In genomic region chr17:44436336-44436735, GRCh38 we compare ENCODE assay signal across 24 cellular contexts. TPM values are rescaled to one million over a fixed set of nuclear protein-coding genes. Genes with fewer than 3 reads are reported as not detected.
DNase-seq lines count a peak whose midpoint lies in the region; ATAC-seq and TF ChIP-seq lines count a peak whose summit lies in the region.
"Had no signal": no experiment of that assay in that cellular context is flagged by ENCODE, and none has a peak within 500 bp of the region (broad histone marks: within the 10 kb centered on the region; RNA-seq: fewer than 3 reads in every experiment).

No MANE protein-coding gene starts in this region.

- no peaks in the 10 kb centered on the region; the same call in 1 of the 2 replicates for H4K20me1 ChIP-seq in IMR-90 (ENCODE audit: insufficient read depth, low read length)

- peak overlapping the region; percentile 54 to 91 (median 65) for H3K27ac Mint-ChIP-seq in immature natural killer cell

- no peak overlapping the region for H2BK120ac ChIP-seq in IMR-90 (ENCODE audit: low read depth, low read length)

- no peak overlapping the region for H2AK9ac ChIP-seq in IMR-90 (replicated peaks; ENCODE audit: low read depth, low read length, poor library complexity)

- peaks cover 19 to 57% of the 10 kb centered on the region in 2 experiments for H3K79me1 ChIP-seq in IMR-90 (ENCODE audit: low read depth in 1 of 2, low read length in 2 of 2)

- no peak for DNase-seq in right cardiac atrium
- DNase-seq in cardiac septum (ENCODE audit: low spot score): no peak
- DNase-seq in IMR-90: no peak
- DNase-seq in immature natural killer cell: no peak
- DNase-seq: CD4-positive, CD25-positive, alpha-beta regulatory T cell; DMS53; GOT3; KG1; MG63; NCI-H1105 treated with DMSO at 0.1 percent for 48 hours; NCI-H146; NCI-H1930; NCI-H446 treated with DMSO at 0.1 percent for 48 hours; NCI-H526; NCI-H82; NK-92 treated with Interleukin-12 subunit alpha and Interleukin-12 subunit beta, amount 100 ng/mL, for 24 hours; PC-9; SJCRH30 had no signal

- H2BK20ac ChIP-seq in IMR-90 (ENCODE audit: low read depth, low read length): no peak overlapping the region

- no peak overlapping the region for H4K5ac ChIP-seq in IMR-90 (ENCODE audit: low read depth, low read length)

- no peak for TF ChIP-seq RAD21 in IMR-90 (IDR thresholded peaks at IDR 0.05; ENCODE audit: low read length)

- POLR2A ChIA-PET in IMR-90 (lab: Charles Lee; ENCODE audit: unreplicated experiment): no interaction called here

- no peak overlapping the region for H3K14ac ChIP-seq in IMR-90 (replicated peaks; ENCODE audit: low read depth, low read length)

- no peak for TF ChIP-seq POLR2A in IMR-90 (IDR thresholded peaks at IDR 0.05; ENCODE audit: low read depth, low read length)

- H3K27me3 ChIP-seq in right cardiac atrium (ENCODE audit: control insufficient read depth, insufficient read depth) (no peaks in the 10 kb centered on the region), IMR-90 (ENCODE audit: control insufficient read depth, insufficient read depth, low read length) (no peaks in the 10 kb centered on the region), skeletal muscle tissue (ENCODE audit: control insufficient read depth in 3 of 3, insufficient read depth in 3 of 3, low read length in 3 of 3) (no peaks in the 10 kb centered on the region)
- H3K27me3 ChIP-seq: MG63, SJCRH30 had no signal

- H4K91ac ChIP-seq in IMR-90 (ENCODE audit: insufficient read depth, low read depth, low read length): no peak overlapping the region

- no TSS peak for BruUV-seq in IMR-90 (replicated peaks; lab: Mats Ljungman, UMichigan)

- H3K23ac ChIP-seq in IMR-90 (ENCODE audit: low read depth, low read length): 0 out of 2 replicates have a peak overlapping the region, but pooled peaks have one; percentile 3

- peaks cover 62 to 80% of the 10 kb centered on the region in 2 donors for H3K4me1 Mint-ChIP-seq in immature natural killer cell

- dilution Hi-C loops in IMR-90 (cut with HindIII; ENCODE audit: low sequenced_read_pairs, unreplicated experiment): no loop called here

- H3K36me3 Mint-ChIP-seq in immature natural killer cell: peaks cover 27 to 36% (median 27%) of the 10 kb centered on the region in 3 donors

- H3K9me1 ChIP-seq in IMR-90 (ENCODE audit: insufficient read depth, low read length): peaks cover 4% of the 10 kb centered on the region

- ATAC-seq in right cardiac atrium: no peak
- no peak for ATAC-seq in IMR-90 (ENCODE audit: low read depth)
- no peak for ATAC-seq in GM18498 (IDR thresholded peaks at IDR 0.05; ENCODE audit: unreplicated experiment)
- no peak for ATAC-seq in GM21717 (IDR thresholded peaks at IDR 0.05; ENCODE audit: unreplicated experiment)
- ATAC-seq: Right ventricle myocardium inferior had no signal

- H3K4me2 ChIP-seq in IMR-90 (ENCODE audit: low read depth, low read length): no peak overlapping the region
- H3K4me2 ChIP-seq: PC-9 had no signal

- CTCF ChIA-PET in IMR-90 (lab: Yijun Ruan, JAX): no interaction called here

- H4K8ac ChIP-seq in IMR-90 (ENCODE audit: low read depth in 2 of 2, low read length in 2 of 2): no peak overlapping the region

- H3K9me3 Mint-ChIP-seq in immature natural killer cell: no peaks in the 10 kb centered on the region
- H3K9me3 Mint-ChIP-seq: CD4-positive, CD25-positive, alpha-beta regulatory T cell had no signal

- no peak overlapping the region for H2BK15ac ChIP-seq in IMR-90 (ENCODE audit: low read depth, low read length)

- intact Hi-C loops in right cardiac atrium (cut with DNase I): loop anchor here in 1 of 4 donors (10.0 kb wide), 1 partner anchor 58 kb away; no protein-coding TSS in a partner anchor
- intact Hi-C loops in cardiac septum (cut with DNase I): no loop called here
- intact Hi-C loops in IMR-90 (cut with micrococcal nuclease): no loop called here

- H3K4me3 ChIP-seq in right cardiac atrium (ENCODE audit: low read length) (no peak overlapping the region), IMR-90 (ENCODE audit: insufficient read depth, low read depth, low read length) (no peak overlapping the region), skeletal muscle tissue (ENCODE audit: low read length in 3 of 3) (peak overlapping the region in 1 of 3 donors; percentile 1)
- H3K4me3 ChIP-seq: HAP-1, MG63, PC-9, SJCRH30 had no signal

- peak overlapping the region; percentile 16 to 41 (median 27) for H3K4me3 Mint-ChIP-seq in immature natural killer cell
- H3K4me3 Mint-ChIP-seq: CD4-positive, CD25-positive, alpha-beta regulatory T cell had no signal

- WGBS in right cardiac atrium: 74% methylated on average over 2 of the region's 2 CpGs
- no CpG with 5 or more reads among the region's 2 CpGs for WGBS in IMR-90 (ENCODE audit: extremely low coverage in 2 of 2, insufficient read length in 1 of 2), 2 experiments

- H3K36me3 ChIP-seq in IMR-90 (ENCODE audit: control insufficient read depth, insufficient read depth, low read length) (peaks cover 22% of the 10 kb centered on the region), skeletal muscle tissue (ENCODE audit: control insufficient read depth in 3 of 3, insufficient read depth in 3 of 3, low read length in 3 of 3) (peaks cover 11 to 20% (median 14%) of the 10 kb centered on the region in 3 donors)

- peak overlapping the region; percentile 1 for H3K27ac ChIP-seq in right cardiac atrium (ENCODE audit: low read length)
- H3K27ac ChIP-seq in IMR-90 (ENCODE audit: insufficient read depth, low read length): no peak overlapping the region
- H3K27ac ChIP-seq in skeletal muscle tissue (ENCODE audit: low read depth, low read length): peak overlapping the region; percentile 39
- H3K27ac ChIP-seq: HL-60, PC-9, SJCRH30 had no signal

- H3K9me3 ChIP-seq in right cardiac atrium (ENCODE audit: control insufficient read depth, low read length) (no peaks in the 10 kb centered on the region), IMR-90 (ENCODE audit: control insufficient read depth, insufficient read depth, low read length) (no peaks in the 10 kb centered on the region), skeletal muscle tissue (ENCODE audit: control insufficient read depth in 3 of 3, low read length in 3 of 3) (no peaks in the 10 kb centered on the region)
- H3K9me3 ChIP-seq: HAP-1, MG63, SJCRH30 had no signal

- H3K9ac ChIP-seq in IMR-90 (ENCODE audit: low read depth, low read length) (no peak overlapping the region), skeletal muscle tissue (ENCODE audit: low read depth in 1 of 3, low read length in 3 of 3) (peak overlapping the region in 1 of 3 donors; percentile 4)

- H3K4ac ChIP-seq in IMR-90 (ENCODE audit: low read depth, low read length): no peak overlapping the region

- in situ Hi-C loops in IMR-90 (cut with MboI; ENCODE audit: low sequenced_read_pairs): no loop called here

- H3K27me3 Mint-ChIP-seq in immature natural killer cell (ENCODE audit: low read depth in 3 of 3): peaks cover 0 to 2% (median 0%) of the 10 kb centered on the region in 3 donors
- H3K27me3 Mint-ChIP-seq: CD4-positive, CD25-positive, alpha-beta regulatory T cell had no signal

- no peak for TF ChIP-seq CTCF in IMR-90 (conservative IDR thresholded peaks at IDR 0.05; ENCODE audit: low read depth, low read length)

- H3K18ac ChIP-seq in IMR-90 (ENCODE audit: low read depth, low read length): no peak overlapping the region

- H3K56ac ChIP-seq in IMR-90 (ENCODE audit: extremely low read depth, insufficient read depth, low read length): no peak overlapping the region

- H3K4me1 ChIP-seq in right cardiac atrium (ENCODE audit: control insufficient read depth, insufficient read depth, low read length) (peaks cover 1% of the 10 kb centered on the region), IMR-90 (ENCODE audit: control insufficient read depth, insufficient read depth, low read length) (no peaks in the 10 kb centered on the region), skeletal muscle tissue (ENCODE audit: control insufficient read depth in 3 of 3, insufficient read depth in 3 of 3, low read length in 3 of 3) (peaks cover 29 to 44% (median 30%) of the 10 kb centered on the region in 3 donors)
- H3K4me1 ChIP-seq: HAP-1 had no signal

- H2AK5ac ChIP-seq in IMR-90 (ENCODE audit: low read depth, low read length): peak overlapping the region; percentile 39; the same call in 1 of the 2 replicates

- H2BK5ac ChIP-seq in IMR-90 (ENCODE audit: low read depth, low read length, poor library complexity, severe bottlenecking): no peak overlapping the region

- H2AFZ ChIP-seq in IMR-90 (replicated peaks; ENCODE audit: low read length, poor library complexity): no peak overlapping the region
- H2AFZ ChIP-seq: PC-9 had no signal

TF ChIP-seq in IMR-90, 13 proteins besides CTCF, POLR2A, EP300 and RAD21 (continues in another document):
- no peak for TF ChIP-seq RCOR1 (IDR thresholded peaks at IDR 0.05; ENCODE audit: insufficient replicate concordance, low read length)
- TF ChIP-seq FOS (IDR thresholded peaks at IDR 0.05; ENCODE audit: low read depth, low read length): no peak
- no peak for TF ChIP-seq BHLHE40 (IDR thresholded peaks at IDR 0.05; ENCODE audit: low read depth, low read length)
- no peak for TF ChIP-seq RFX5 (IDR thresholded peaks at IDR 0.05; ENCODE audit: low read depth, low read length)
- no peak for TF ChIP-seq MAZ (IDR thresholded peaks at IDR 0.05; ENCODE audit: borderline replicate concordance, low read depth, low read length)
- TF ChIP-seq USF2 (IDR thresholded peaks at IDR 0.05; ENCODE audit: low read depth, low read length): no peak
- no peak for TF ChIP-seq CEBPB (IDR thresholded peaks at IDR 0.05; ENCODE audit: low read depth, low read length)
- no peak for TF ChIP-seq SMC3 (IDR thresholded peaks at IDR 0.05; ENCODE audit: low read depth, low read length)
- no peak for TF ChIP-seq MAFK (IDR thresholded peaks at IDR 0.05; ENCODE audit: low read depth, low read length)
- no peak for TF ChIP-seq MXI1 (IDR thresholded peaks at IDR 0.05; ENCODE audit: borderline replicate concordance, low read depth, low read length)
- no peak for TF ChIP-seq CHD1 (IDR thresholded peaks at IDR 0.05; ENCODE audit: low read depth, low read length)

RNA-seq across cellular contexts. Expression of gene ITGA2B, which starts 46.9 kb away (rescaled TPM):
- total RNA-seq in right cardiac atrium (10 to 100 TPM in 1 of 4 donors, 1 to 10 TPM in 3; 3.9 to 14.3 (median 8.6) TPM), cardiac septum (1.7 TPM), IMR-90 (2012; rRNA removed) (under 0.01 TPM in 2 replicates), skeletal muscle tissue (2.6 TPM)
- polyA plus RNA-seq in right cardiac atrium (3.4 TPM), IMR-90 (2012; rRNA removed) (0.22 and 0.26 TPM in 2 replicates), immature natural killer cell (1 to 10 TPM; 1.9 to 9.3 (median 2.8) TPM)
- polyA plus RNA-seq in IMR-90 (2012; cell fraction: cytosol; rRNA removed): 0.04 and 0.21 TPM in 2 replicates
- 2.4 and 2.8 TPM in 2 replicates for polyA plus RNA-seq in IMR-90 (2012; cell fraction: nucleus; rRNA removed; ENCODE audit: low replicate concordance)
- polyA plus RNA-seq: CD4-positive, CD25-positive, alpha-beta regulatory T cell had no signal
